8 cellular contexts compared by ENCODE assay signal in the genomic region with DNA sequence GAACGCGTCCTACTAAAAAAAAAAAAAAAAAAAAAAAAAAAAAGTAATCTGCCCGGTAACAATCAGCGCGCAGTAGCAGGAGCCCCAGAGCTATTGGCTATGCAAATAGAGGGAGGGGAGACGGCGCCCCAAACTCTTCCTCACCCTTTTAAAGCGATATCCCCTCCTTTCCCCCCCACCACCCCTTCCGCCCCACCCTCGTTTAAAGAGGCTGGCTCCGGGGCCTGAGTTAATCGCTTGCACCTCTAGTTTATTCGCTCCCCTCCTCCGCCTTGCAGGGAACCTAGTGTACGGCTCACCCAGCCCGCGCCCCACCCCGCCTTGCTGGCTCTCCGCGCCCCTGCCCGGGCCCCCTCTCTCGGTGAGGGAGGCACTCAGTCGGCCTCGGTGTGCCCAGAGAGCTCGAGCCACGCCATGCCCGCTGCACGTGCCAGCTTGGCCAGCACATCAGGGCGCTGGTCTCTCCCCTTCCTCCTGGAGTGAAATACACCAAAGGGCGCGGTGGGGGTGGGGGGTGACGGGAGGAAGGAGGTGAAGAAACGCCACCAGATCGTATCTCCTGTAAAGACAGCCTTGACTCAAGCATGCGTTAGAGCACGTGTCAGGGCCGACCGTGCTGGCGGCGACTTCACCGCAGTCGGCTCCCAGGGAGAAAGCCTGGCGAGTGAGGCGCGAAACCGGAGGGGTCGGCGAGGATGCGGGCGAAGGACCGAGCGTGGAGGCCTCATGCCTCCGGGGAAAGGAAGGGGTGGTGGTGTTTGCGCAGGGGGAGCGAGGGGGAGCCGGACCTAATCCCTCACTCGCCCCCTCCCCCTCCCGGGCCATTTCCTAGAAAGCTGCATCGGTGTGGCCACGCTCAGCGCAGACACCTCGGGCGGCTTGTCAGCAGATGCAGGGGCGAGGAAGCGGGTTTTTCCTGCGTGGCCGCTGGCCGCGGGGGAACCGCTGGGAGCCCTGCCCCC. TPM values are rescaled to one million over a fixed set of nuclear protein-coding genes. Genes with fewer than 3 reads are reported as not detected.
DNase-seq lines count a peak whose midpoint lies in the region; ATAC-seq and TF ChIP-seq lines count a peak whose summit lies in the region.

No MANE protein-coding gene starts in this region.

- peaks cover 4 to 15% (median 6%) of the 10 kb centered on the region in 3 donors for H3K36me3 Mint-ChIP-seq in naive thymus-derived CD8-positive, alpha-beta T cell
- H3K36me3 Mint-ChIP-seq in stimulated activated effector memory CD8-positive, alpha-beta T cell treated with anti-CD3 and anti-CD28 coated beads, Interleukin-12 subunit alpha, Interleukin-12 subunit beta, amount 100 ng/mL, for 72 hours = peaks cover 93% of the 10 kb centered on the region

- CTCF ChIA-PET in GM10248 (lab: Yijun Ruan, JAX) = interaction anchor here (1.1 to 2.6 kb wide), 5 partner anchors 126 to 389 kb away, joined by 3 to 7 read pairs (median 5); no protein-coding TSS in a partner anchor

- no peak for TF ChIP-seq CTCF in GM10248 (IDR thresholded peaks at IDR 0.05; ENCODE audit: control extremely low read depth, extremely low read depth, low read depth, missing control alignments)

- H3K9me3 Mint-ChIP-seq in naive thymus-derived CD8-positive, alpha-beta T cell = no peaks in the 10 kb centered on the region
- no peaks in the 10 kb centered on the region for H3K9me3 Mint-ChIP-seq in stimulated activated effector memory CD8-positive, alpha-beta T cell treated with anti-CD3 and anti-CD28 coated beads, Interleukin-12 subunit alpha, Interleukin-12 subunit beta, amount 100 ng/mL, for 72 hours

- peak; percentile 77 for ATAC-seq in esophagus mucosa
- ATAC-seq in naive thymus-derived CD8-positive, alpha-beta T cell = peak; percentile 51 to 67
- ATAC-seq in stimulated activated effector memory CD8-positive, alpha-beta T cell treated with anti-CD3 and anti-CD28 coated beads, Interleukin-12 subunit alpha, Interleukin-12 subunit beta, amount 100 ng/mL, for 72 hours = peak; percentile 69

- H3K4me1 Mint-ChIP-seq in naive thymus-derived CD8-positive, alpha-beta T cell = peaks cover 22 to 47% (median 34%) of the 10 kb centered on the region in 4 donors
- peaks cover 40% of the 10 kb centered on the region for H3K4me1 Mint-ChIP-seq in stimulated activated effector memory CD8-positive, alpha-beta T cell treated with anti-CD3 and anti-CD28 coated beads, Interleukin-12 subunit alpha, Interleukin-12 subunit beta, amount 100 ng/mL, for 72 hours

- DNase-seq in GM10248 (ENCODE audit: extremely low spot score) (peak; percentile 90), HCEC 1CT (peak; percentile 88), NCI-H226 (peak; percentile 50), foreskin melanocyte (no peak)
- peak; percentile 83 for DNase-seq in activated T-cell treated with anti-CD3 and anti-CD28 coated beads, Interleukin-2, amount 50 U/mL, for 1 hour
- peak; percentile 68 to 97 (median 87) for DNase-seq in naive thymus-derived CD8-positive, alpha-beta T cell
- peak; percentile 73 to 94 for DNase-seq in stimulated activated effector memory CD8-positive, alpha-beta T cell treated with anti-CD3 and anti-CD28 coated beads, Interleukin-12 subunit alpha, Interleukin-12 subunit beta, amount 100 ng/mL, for 72 hours (ENCODE audit: low spot score in 2 of 2)

- POLR2A ChIA-PET in GM10248 (lab: Yijun Ruan, JAX) = interaction anchor here (1.0 kb wide), 1 partner anchor 9 kb away, joined by 7 read pairs; no protein-coding TSS in a partner anchor
- POLR2A ChIA-PET in naive thymus-derived CD8-positive, alpha-beta T cell (lab: Charles Lee) = interaction anchor here (0.6 to 7.8 kb wide), 30 partner anchors 15 to 426 kb away, joined by 3 to 53 read pairs (median 4); a partner anchor contains a TSS

- H3K4me3 Mint-ChIP-seq in naive thymus-derived CD8-positive, alpha-beta T cell = peak overlapping the region; percentile 95 to 99 (median 96)
- H3K4me3 Mint-ChIP-seq in stimulated activated effector memory CD8-positive, alpha-beta T cell treated with anti-CD3 and anti-CD28 coated beads, Interleukin-12 subunit alpha, Interleukin-12 subunit beta, amount 100 ng/mL, for 72 hours = peak overlapping the region; percentile 96

- H3K27me3 Mint-ChIP-seq in naive thymus-derived CD8-positive, alpha-beta T cell = peaks cover 0 to 3% (median 0%) of the 10 kb centered on the region in 5 donors

- peak overlapping the region; percentile 93 to 99 (median 98) for H3K27ac Mint-ChIP-seq in naive thymus-derived CD8-positive, alpha-beta T cell
- peak overlapping the region; percentile 98 for H3K27ac Mint-ChIP-seq in stimulated activated effector memory CD8-positive, alpha-beta T cell treated with anti-CD3 and anti-CD28 coated beads, Interleukin-12 subunit alpha, Interleukin-12 subunit beta, amount 100 ng/mL, for 72 hours

RNA-seq across cellular contexts. Expression of a gene that starts 1.3 kb away (rescaled TPM):
- 48.9 TPM for total RNA-seq in esophagus mucosa
- 10 to 100 TPM; 89.3 to 93.3 TPM for total RNA-seq in naive thymus-derived CD8-positive, alpha-beta T cell
- 10 to 100 TPM; 69.3 to 94.1 (median 84.9) TPM for polyA plus RNA-seq in naive thymus-derived CD8-positive, alpha-beta T cell

RNA-seq across cellular contexts. Expression of a gene that starts 48.7 kb away (rescaled TPM):
- 6.1 TPM for total RNA-seq in esophagus mucosa
- total RNA-seq in naive thymus-derived CD8-positive, alpha-beta T cell = 10 to 100 TPM; 10.6 to 14.0 TPM
- polyA plus RNA-seq in naive thymus-derived CD8-positive, alpha-beta T cell = 1 to 10 TPM; 2.1 to 4.2 (median 2.5) TPM
